In genomic region chr1:179293340-179294327, GRCh38 we compare ENCODE assay signal across 8 cellular contexts. TPM values are rescaled to one million over a fixed set of nuclear protein-coding genes. Genes with fewer than 3 reads are reported as not detected.
DNase-seq lines count a peak whose midpoint lies in the region; ATAC-seq, FAIRE-seq and TF ChIP-seq lines count a peak whose summit lies in the region.

Gene SOAT1 (plus strand): TSS chr1:179293797. CDS start chr1:179302685, 8,888 bp downstream.

- no peaks in the 10 kb centered on the region; the same call in 1 of the 2 replicates for H3F3A ChIP-seq in OCI-LY1 (ENCODE audit: insufficient read depth, low read length)

- peak within 1 kb of the TSS; percentile 76 for H3K9ac ChIP-seq in HUES48 (ENCODE audit: low read depth, low read length)
- peak within 1 kb of the TSS; percentile 69 for H3K9ac ChIP-seq in OCI-LY1 (ENCODE audit: low read length)

- ATAC-seq in GM21381 (IDR thresholded peaks at IDR 0.05; ENCODE audit: unreplicated experiment) (peak; percentile 95), mucosa of descending colon (peak; percentile 95)

- peak within 1 kb of the TSS; percentile 66 for H3K4me3 ChIP-seq in HUES48 (ENCODE audit: low read depth, low read length)
- H3K4me3 ChIP-seq in OCI-LY1 (ENCODE audit: low read depth, low read length, poor library complexity, severe bottlenecking) = peak within 1 kb of the TSS; percentile 71
- H3K4me3 ChIP-seq in mucosa of descending colon = peak within 1 kb of the TSS; percentile 46

- intact Hi-C loops in mucosa of descending colon (cut with DNase I, micrococcal nuclease) = no loop called here

- H3K9me2 ChIP-seq in OCI-LY1 (ENCODE audit: low read depth, low read length) = no peaks in the 10 kb centered on the region

- DNase-seq in D721Med (ENCODE audit: insufficient read length, low spot score) = peak; percentile 92
- DNase-seq in activated T-cell treated with anti-CD3 and anti-CD28 coated beads for 1 hour (ENCODE audit: low read depth) = peak; percentile 96
- DNase-seq in epidermal melanocyte (ENCODE audit: insufficient read length, low spot score) = peak; percentile 60
- peak; percentile 96 to 97 (median 97) for DNase-seq in mucosa of descending colon
- peak; percentile 86 to 90 for DNase-seq in stimulated activated CD8-positive, alpha-beta memory T cell treated with anti-CD3 and anti-CD28 coated beads, Interleukin-4, amount 100 ng/mL, for 4 hours (ENCODE audit: low read depth in 2 of 2, low spot score in 1 of 2)

- H3K36me3 ChIP-seq in HUES48 (ENCODE audit: control insufficient read depth, insufficient read depth, low read length) = no peaks in the 10 kb centered on the region
- no peaks in the 10 kb centered on the region for H3K36me3 ChIP-seq in OCI-LY1 (ENCODE audit: insufficient read depth, low read length)
- no peaks in the 10 kb centered on the region for H3K36me3 ChIP-seq in mucosa of descending colon (ENCODE audit: low read depth)

- H3K79me2 ChIP-seq in OCI-LY1 (ENCODE audit: insufficient read depth, low read length) = peaks cover 11% of the 10 kb centered on the region

- peak within 1 kb of the TSS; percentile 89 for H3K27ac ChIP-seq in HUES48 (ENCODE audit: low read depth, low read length)
- peak within 1 kb of the TSS; percentile 71 for H3K27ac ChIP-seq in OCI-LY1 (ENCODE audit: low read depth, low read length, poor library complexity, severe bottlenecking)

- no peaks in the 10 kb centered on the region for H4K20me1 ChIP-seq in OCI-LY1 (ENCODE audit: insufficient read depth, low read length)

- TF ChIP-seq CTCF in D721Med (IDR thresholded peaks at IDR 0.05; ENCODE audit: insufficient read depth, missing control alignments) (peak; percentile 2), OCI-LY1 (IDR thresholded peaks at IDR 0.05; ENCODE audit: low read length) (no peak), mucosa of descending colon (IDR thresholded peaks at IDR 0.05) (no peak)

- H2AFZ ChIP-seq in OCI-LY1 (ENCODE audit: low read length) = peak within 1 kb of the TSS; percentile 94

- H3K9me3 ChIP-seq in HUES48 (ENCODE audit: control insufficient read depth, insufficient read depth, low read length) = no peaks in the 10 kb centered on the region
- H3K9me3 ChIP-seq in OCI-LY1 (ENCODE audit: low read length) = no peaks in the 10 kb centered on the region
- H3K9me3 ChIP-seq in mucosa of descending colon = no peaks in the 10 kb centered on the region

- H3K27me3 ChIP-seq in HUES48 (ENCODE audit: control insufficient read depth, insufficient read depth, low read length) = peaks cover 69% of the 10 kb centered on the region
- no peaks in the 10 kb centered on the region for H3K27me3 ChIP-seq in OCI-LY1 (ENCODE audit: insufficient read depth, low read length)

- no peak for FAIRE-seq in D721Med (lab: Jason Lieb, UNC)

- H3K4me1 ChIP-seq in HUES48 (ENCODE audit: control insufficient read depth, insufficient read depth, low read length) (peaks cover 10% of the 10 kb centered on the region), OCI-LY1 (ENCODE audit: insufficient read depth, low read length, severe bottlenecking) (peaks cover 42% of the 10 kb centered on the region), mucosa of descending colon (ENCODE audit: low read depth) (peaks cover 26% of the 10 kb centered on the region)

- peak within 1 kb of the TSS; percentile 85 for H3K4me2 ChIP-seq in OCI-LY1 (ENCODE audit: low read length)

RNA-seq across cellular contexts. Expression of gene SOAT1, which starts in this region (rescaled TPM):
- 10 to 100 TPM; 25.1 to 32.6 (median 28.6) TPM for total RNA-seq in mucosa of descending colon

Comparison
In these comparisons a context has a peak if more than half of its experiments do, and no peak if none do; other contexts are left out.
1. Peak in every context shown above with its lines: DNase-seq, ATAC-seq, H3K4me3 ChIP-seq and H3K27ac ChIP-seq.